8 cellular contexts compared by ENCODE assay signal in the genomic region with DNA sequence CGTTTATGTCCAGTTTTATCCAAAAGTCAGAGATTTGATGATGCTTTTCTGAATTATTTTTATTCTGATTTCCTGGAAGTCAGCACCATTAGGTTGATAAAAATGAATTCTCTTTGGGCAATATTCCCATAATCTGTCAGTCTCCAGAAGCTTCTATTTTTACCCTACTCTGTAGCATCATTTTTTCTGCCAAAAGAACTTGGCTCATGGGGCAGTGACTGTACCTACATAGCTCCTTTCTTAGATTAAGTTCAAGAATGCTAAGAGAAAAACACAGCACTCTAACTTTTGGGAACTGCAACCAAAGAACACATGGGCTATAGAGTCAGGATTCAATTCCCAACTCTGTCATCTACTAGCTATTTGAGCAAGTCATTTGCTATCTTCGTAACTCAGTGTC.
"Had no signal": no experiment of that assay in that cellular context is flagged by ENCODE, and none has a peak within 500 bp of the region (broad histone marks: within the 10 kb centered on the region; RNA-seq: fewer than 3 reads in every experiment).

No MANE protein-coding gene starts in this region.

- H3K36me3 ChIP-seq: HAP-1 had no signal

- H3K27ac ChIP-seq: GM23248 had no signal

- H3K4me1 ChIP-seq: HAP-1 had no signal

- DNase-seq: GM23248, GOT3, HFFc6, IMR-90, KG1 had no signal

- H3K4me3 ChIP-seq: GM23248, HAP-1, K562 had no signal

- H3K9me3 ChIP-seq: HAP-1 had no signal

- ATAC-seq: HCT116, K562 had no signal
